Comparison of ENCODE assay signal across 29 cellular contexts in the genomic region with DNA sequence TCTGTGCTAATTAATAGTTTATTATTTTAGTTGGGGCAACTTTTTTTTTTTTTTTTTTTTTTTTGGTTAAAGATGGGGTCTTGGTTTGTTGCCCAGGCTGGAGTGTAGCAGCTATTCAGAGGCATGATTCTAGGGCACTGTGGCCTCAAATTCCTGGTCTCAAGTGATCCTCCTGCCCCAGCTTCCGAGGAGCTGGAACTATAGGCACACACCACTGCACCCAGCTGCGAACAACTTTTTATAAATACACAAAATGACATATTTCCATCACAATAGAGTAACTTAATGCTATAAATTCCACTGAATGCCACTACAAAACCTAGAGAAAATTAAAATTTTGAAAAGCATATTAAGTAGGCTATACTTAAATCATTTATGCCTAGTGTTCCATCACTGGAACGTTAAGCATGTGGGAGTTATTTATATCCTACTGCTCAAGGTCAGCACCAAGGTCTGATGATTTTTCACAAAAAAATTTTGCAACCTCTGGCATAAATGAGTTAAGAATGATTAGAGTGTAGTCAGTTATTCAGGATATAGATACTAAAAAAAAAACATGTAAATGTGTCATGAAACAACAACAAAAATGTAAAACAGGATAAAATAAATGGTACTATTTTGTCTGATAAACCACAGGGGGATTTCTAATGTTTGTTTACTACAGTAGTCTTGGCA. TPM values are rescaled to one million over a fixed set of nuclear protein-coding genes. Genes with fewer than 3 reads are reported as not detected.
A peak's percentile ranks its signal among the peaks of the same experiment; 100 is the strongest.
DNase-seq lines count a peak whose midpoint lies in the region; ATAC-seq, FAIRE-seq and TF ChIP-seq lines count a peak whose summit lies in the region.
"Had no signal": no experiment of that assay in that cellular context is flagged by ENCODE, and none has a peak within 500 bp of the region (broad histone marks: within the 10 kb centered on the region; RNA-seq: fewer than 3 reads in every experiment).

No MANE protein-coding gene starts in this region.

- ATAC-seq in HepG2 = no peak
- ATAC-seq in right lobe of liver = no peak
- ATAC-seq in HG02610 (IDR thresholded peaks at IDR 0.05; ENCODE audit: unreplicated experiment) = no peak
- ATAC-seq: activated naive CD4-positive, alpha-beta T cell treated with anti-CD3 and anti-CD28 coated beads, Interleukin-2, amount 50 U/mL, for 72 hours; activated T-cell treated with anti-CD3 and anti-CD28 coated beads, Interleukin-2, amount 50 U/mL, for 72 hours; body of pancreas had no signal

- H3K36me3 ChIP-seq in HepG2 (replicated peaks in 1 of 2; ENCODE audit: control insufficient read depth in 1 of 2, insufficient read depth in 2 of 2, low read length in 2 of 2) (peaks cover 32 to 85% of the 10 kb centered on the region in 2 experiments), right lobe of liver (peaks cover 0 to 74% (median 43%) of the 10 kb centered on the region in 4 donors)

- no peaks in the 10 kb centered on the region for H3K4me1 ChIP-seq in HepG2 (ENCODE audit: insufficient read depth, low read length)
- H3K4me1 ChIP-seq in right lobe of liver = no peaks in the 10 kb centered on the region
- H3K4me1 ChIP-seq: body of pancreas, Peyer's patch had no signal

- H3K4me3 Mint-ChIP-seq in activated CD4-positive, alpha-beta T cell treated with anti-CD3 and anti-CD28 coated beads, Interleukin-2, amount 10 ng/mL, durations not matched to agents 7 days and 5 days = no peak overlapping the region
- H3K4me3 Mint-ChIP-seq: activated B cell treated with CpG ODN at 0.5 μM for 24 hours; activated T-cell treated with anti-CD3 and anti-CD28 coated beads, Interleukin-2, amount 50 U/mL, for 72 hours; CD14-positive monocyte; immature natural killer cell; naive B cell had no signal

- no peak overlapping the region for H3K4me2 ChIP-seq in HepG2 (ENCODE audit: low read depth, low read length)

- no peaks in the 10 kb centered on the region for H3K27me3 ChIP-seq in HepG2 (ENCODE audit: control insufficient read depth in 1 of 2, insufficient read depth in 2 of 2, low read length in 2 of 2)
- no peaks in the 10 kb centered on the region for H3K27me3 ChIP-seq in right lobe of liver
- H3K27me3 ChIP-seq: body of pancreas, heart left ventricle, Peyer's patch, spleen had no signal

- POLR2A ChIA-PET in HepG2 (lab: Yijun Ruan, JAX) = no interaction called here
- POLR2A ChIA-PET in activated CD4-positive, alpha-beta T cell treated with anti-CD3 and anti-CD28 coated beads, Interleukin-2, amount 10 ng/mL, durations not matched to agents 7 days and 5 days (lab: Charles Lee) = no interaction called here

- 49% methylated on average over 3 of the region's 3 CpGs for WGBS in HepG2 (ENCODE audit: low lambda C conversion rate)
- WGBS in right lobe of liver (ENCODE audit: insufficient coverage, low coverage, low lambda C conversion rate, missing lambda C conversion rate) = 30% methylated on average over 3 of the region's 3 CpGs

- H3K27ac ChIP-seq in HepG2 (ENCODE audit: extremely low read length, insufficient read depth, low read length) (no peak overlapping the region), right lobe of liver (no peak overlapping the region)
- H3K27ac ChIP-seq: body of pancreas, Peyer's patch had no signal

- no peak overlapping the region for H2AFZ ChIP-seq in HepG2 (ENCODE audit: low read length)

- TF ChIP-seq RAD21 in HepG2 (CRISPR knock-in tag; IDR thresholded peaks at IDR 0.05) = no peak

- TF ChIP-seq CTCF in HepG2 (CRISPR knock-in tag; IDR thresholded peaks at IDR 0.05) (no peak), right lobe of liver (IDR thresholded peaks at IDR 0.05) (no peak), cardiac fibroblast (IDR thresholded peaks at IDR 0.05; ENCODE audit: low read depth, low read length) (no peak)

- no peak for TF ChIP-seq EP300 in HepG2 (IDR thresholded peaks at IDR 0.05; ENCODE audit: low read depth in 2 of 2, low read length in 2 of 2)
- TF ChIP-seq EP300 in HepG2 (CRISPR knock-in tag; IDR thresholded peaks at IDR 0.05; ENCODE audit: borderline replicate concordance) = no peak

- no peaks in the 10 kb centered on the region for H3K9me3 Mint-ChIP-seq in activated CD4-positive, alpha-beta T cell treated with anti-CD3 and anti-CD28 coated beads, Interleukin-2, amount 10 ng/mL, durations not matched to agents 7 days and 5 days
- H3K9me3 Mint-ChIP-seq: activated B cell treated with CpG ODN at 0.5 μM for 24 hours; activated naive CD4-positive, alpha-beta T cell treated with anti-CD3 and anti-CD28 coated beads, Interleukin-2, amount 50 U/mL, for 72 hours; activated T-cell treated with anti-CD3 and anti-CD28 coated beads, Interleukin-2, amount 50 U/mL, for 72 hours; CD14-positive monocyte; immature natural killer cell; naive B cell had no signal

- no peaks in the 10 kb centered on the region for H4K20me1 ChIP-seq in HepG2 (ENCODE audit: insufficient read depth, low read length)

- H3K9me3 ChIP-seq in HepG2 (ENCODE audit: low read length) (no peaks in the 10 kb centered on the region), right lobe of liver (no peaks in the 10 kb centered on the region)
- H3K9me3 ChIP-seq: body of pancreas, heart left ventricle, Peyer's patch, spleen had no signal

- no TSS peak for BruUV-seq in HepG2 (replicated peaks; lab: Mats Ljungman, UMichigan)

- H3K27me3 Mint-ChIP-seq in activated CD4-positive, alpha-beta T cell treated with anti-CD3 and anti-CD28 coated beads, Interleukin-2, amount 10 ng/mL, durations not matched to agents 7 days and 5 days = no peaks in the 10 kb centered on the region
- H3K27me3 Mint-ChIP-seq: activated B cell treated with CpG ODN at 0.5 μM for 24 hours, naive B cell had no signal

- no peak for TF ChIP-seq POLR2A in HepG2 (IDR thresholded peaks at IDR 0.05; ENCODE audit: insufficient read depth in 1 of 2, low read depth in 2 of 2, low read length in 2 of 2)
- TF ChIP-seq POLR2A in right lobe of liver (IDR thresholded peaks at IDR 0.05) = no peak

- in situ Hi-C loops in HepG2 (cut with HindIII; ENCODE audit: extremely low pct_ligation_motif_present, low pct_unique_long_range_greater_than_20kb) = no loop called here

- H3K36me3 Mint-ChIP-seq in activated CD4-positive, alpha-beta T cell treated with anti-CD3 and anti-CD28 coated beads, Interleukin-2, amount 10 ng/mL, durations not matched to agents 7 days and 5 days (ENCODE audit: low read depth) = peaks cover 38% of the 10 kb centered on the region

- FAIRE-seq in HepG2 (lab: Jason Lieb, UNC) = no peak
- FAIRE-seq: GM12892, urothelium cell line had no signal

- H3K4me3 ChIP-seq in HepG2 (replicated peaks in 1 of 3; ENCODE audit: insufficient read depth in 1 of 3, low read depth in 2 of 3, low read length in 3 of 3) (no peak overlapping the region), right lobe of liver (no peak overlapping the region), cardiac fibroblast (replicated peaks in 1 of 2; ENCODE audit: low read depth in 2 of 2, low read length in 2 of 2) (no peak overlapping the region)
- H3K4me3 ChIP-seq: body of pancreas, heart left ventricle, Peyer's patch, spleen had no signal

- no peaks in the 10 kb centered on the region for H3K79me2 ChIP-seq in HepG2 (ENCODE audit: insufficient read depth, low read length)

- DNase-seq in HepG2 (ENCODE audit: low spot score) (no peak), right lobe of liver (no peak), cardiac fibroblast (ENCODE audit: low read depth in 2 of 2) (peak; percentile 41 to 73), hepatic stellate cell (ENCODE audit: low spot score) (peak; percentile 3), dedifferentiated amniotic fluid mesenchymal stem cell (ENCODE audit: extremely low spot score) (no peak), NOMO-1 treated with DMSO at 0.1 percent for 48 hours (lab: John Stamatoyannopoulos, UW; ENCODE audit: unreplicated experiment) (no peak)
- no peak for DNase-seq in activated CD4-positive, alpha-beta T cell treated with anti-CD3 and anti-CD28 coated beads, Interleukin-2, amount 10 ng/mL, durations not matched to agents 7 days and 5 days
- DNase-seq: activated B cell treated with CpG ODN at 0.5 μM for 24 hours; activated T-cell treated with anti-CD3 and anti-CD28 coated beads, Interleukin-2, amount 50 U/mL, for 72 hours; body of pancreas; dermis blood vessel endothelial cell; DMS 273 treated with DMSO at 0.1 percent for 48 hours; erythroblast; GDM1; heart left ventricle; immature natural killer cell; mammary epithelial cell; MV-4-11; naive B cell; NCI-H1930; NCI-H345; Peyer's patch; spleen; stimulated activated CD8-positive, alpha-beta memory T cell treated with anti-CD3 and anti-CD28 coated beads, Interleukin-4, amount 100 ng/mL, for 48 hours had no signal

- H3K9ac ChIP-seq in HepG2 (ENCODE audit: insufficient read depth, low read depth, low read length) = no peak overlapping the region

- H3K4me1 Mint-ChIP-seq in activated CD4-positive, alpha-beta T cell treated with anti-CD3 and anti-CD28 coated beads, Interleukin-2, amount 10 ng/mL, durations not matched to agents 7 days and 5 days = peaks cover 2% of the 10 kb centered on the region
- H3K4me1 Mint-ChIP-seq: activated B cell treated with CpG ODN at 0.5 μM for 24 hours, immature natural killer cell had no signal

- H3K27ac Mint-ChIP-seq in activated CD4-positive, alpha-beta T cell treated with anti-CD3 and anti-CD28 coated beads, Interleukin-2, amount 10 ng/mL, durations not matched to agents 7 days and 5 days = no peak overlapping the region
- H3K27ac Mint-ChIP-seq: activated B cell treated with CpG ODN at 0.5 μM for 24 hours; activated naive CD4-positive, alpha-beta T cell treated with anti-CD3 and anti-CD28 coated beads, Interleukin-2, amount 50 U/mL, for 72 hours; activated T-cell treated with anti-CD3 and anti-CD28 coated beads, Interleukin-2, amount 50 U/mL, for 72 hours; immature natural killer cell had no signal

- CTCF ChIA-PET in HepG2 (lab: Yijun Ruan, JAX; ENCODE audit: low intra/inter-chr PET ratio, low total read pairs) = no interaction called here
- CTCF ChIA-PET in activated CD4-positive, alpha-beta T cell treated with anti-CD3 and anti-CD28 coated beads, Interleukin-2, amount 10 ng/mL, durations not matched to agents 7 days and 5 days (lab: Charles Lee) = no interaction called here

- intact Hi-C loops in HepG2 (cut with micrococcal nuclease; ENCODE audit: unreplicated experiment) (no loop called here), right lobe of liver (cut with DNase I) (no loop called here)

RNA-seq across cellular contexts. Expression of a gene that starts 46.8 kb away (rescaled TPM):
- total RNA-seq in HepG2 (2016; rRNA removed; fragmentation: Illumina TruSeq; extraction: Trizol) (84.9 and 129 TPM in 2 replicates), right lobe of liver (10 to 100 TPM; 20.7 to 46.1 (median 30.5) TPM)
- 43.7 and 46.8 TPM in 2 replicates for total RNA-seq in HepG2 (2016; cell fraction: cytosol; rRNA removed; fragmentation: Illumina TruSeq; extraction: Trizol; ENCODE audit: low read depth)
- total RNA-seq in HepG2 (2016; cell fraction: insoluble cytoplasmic fraction; rRNA removed; fragmentation: Illumina TruSeq; extraction: Trizol) = 85.1 and 124 TPM in 2 replicates
- 30.0 and 36.5 TPM in 2 replicates for total RNA-seq in HepG2 (2016; cell fraction: membrane; rRNA removed; fragmentation: Illumina TruSeq; extraction: Trizol)
- 48.9 and 54.4 TPM in 2 replicates for total RNA-seq in HepG2 (2016; cell fraction: nucleus; rRNA removed; fragmentation: Illumina TruSeq; extraction: Trizol)
- polyA plus RNA-seq in HepG2 (2011; rRNA removed) = 19.7 and 24.0 TPM in 2 replicates
- 13.6 and 21.7 TPM in 2 replicates for polyA plus RNA-seq in HepG2 (2011; cell fraction: cytosol; rRNA removed)
- polyA plus RNA-seq in HepG2 (2011; cell fraction: nucleus; rRNA removed) = 9.3 and 13.1 TPM in 2 replicates
- 40.9 and 53.4 TPM in 2 replicates for polyA plus RNA-seq in HepG2 (2012)
- 1.7 and 2.0 TPM in 2 replicates for polyA plus RNA-seq in HepG2 (2016; cell fraction: cytosol; fragmentation: Illumina TruSeq; extraction: Trizol; ENCODE audit: low read depth)
- polyA plus RNA-seq in HepG2 (2016; cell fraction: insoluble cytoplasmic fraction; fragmentation: Illumina TruSeq; extraction: Trizol; ENCODE audit: low read depth) = 60.5 and 62.2 TPM in 2 replicates
- 5.2 and 6.2 TPM in 2 replicates for polyA plus RNA-seq in HepG2 (2016; cell fraction: membrane; fragmentation: Illumina TruSeq; extraction: Trizol; ENCODE audit: low read depth)
- polyA plus RNA-seq in HepG2 (2016; cell fraction: nucleus; fragmentation: Illumina TruSeq; extraction: Trizol; ENCODE audit: insufficient read depth, low read depth) = 40.7 and 46.5 TPM in 2 replicates
- 9.1 and 29.8 TPM in 2 replicates for polyA minus RNA-seq in HepG2 (2011; rRNA and poly(A)+ RNA removed; ENCODE audit: low replicate concordance)
- 58.1 and 58.4 TPM in 2 replicates for polyA minus RNA-seq in HepG2 (2011; cell fraction: cytosol; rRNA and poly(A)+ RNA removed)
- polyA minus RNA-seq in HepG2 (2011; cell fraction: nucleus; rRNA and poly(A)+ RNA removed) = 47.1 and 54.0 TPM in 2 replicates
- total RNA-seq in activated CD4-positive, alpha-beta T cell treated with anti-CD3 and anti-CD28 coated beads, Interleukin-2, amount 10 ng/mL, durations not matched to agents 7 days and 5 days = 10 to 100 TPM; 16.6 to 17.2 TPM

Comparison
In these comparisons a context has a peak if more than half of its experiments do, and no peak if none do; other contexts are left out.
1. DNase-seq: peak in cardiac fibroblast (2 of 2) and hepatic stellate cell (single experiment); none in HepG2 (single experiment), right lobe of liver (0 of 3), dedifferentiated amniotic fluid mesenchymal stem cell (single experiment), NOMO-1 treated with DMSO at 0.1 percent for 48 hours (single experiment) and activated CD4-positive, alpha-beta T cell treated with anti-CD3 and anti-CD28 coated beads, Interleukin-2, amount 10 ng/mL, durations not matched to agents 7 days and 5 days (single experiment).